In the genomic region with DNA sequence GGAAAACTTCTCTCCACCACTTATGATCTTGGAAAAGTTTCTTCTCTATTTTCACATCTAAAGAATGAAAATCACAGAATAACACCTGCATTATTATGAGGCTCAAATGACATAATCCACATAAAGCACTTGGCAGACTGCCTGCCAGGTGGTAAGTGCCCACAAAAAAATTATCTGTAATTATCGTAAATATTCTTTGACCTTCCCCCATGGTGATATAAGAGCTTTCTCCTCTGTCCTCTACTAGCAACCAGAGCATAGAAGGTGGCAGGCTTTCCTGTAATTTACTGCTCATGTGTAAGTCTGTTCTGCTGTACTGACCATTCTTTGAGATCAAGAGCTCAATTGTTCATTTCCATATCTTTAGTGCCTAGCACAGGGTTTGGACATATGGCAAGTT, we compare ENCODE assay signal across 8 cellular contexts. TPM values are rescaled to one million over a fixed set of nuclear protein-coding genes. Genes with fewer than 3 reads are reported as not detected.
DNase-seq lines count a peak whose midpoint lies in the region; ATAC-seq and TF ChIP-seq lines count a peak whose summit lies in the region.

No MANE protein-coding gene starts in this region.

- H3K27me3 ChIP-seq in CD8-positive, alpha-beta T cell (ENCODE audit: insufficient read depth, low read length) = no peaks in the 10 kb centered on the region
- no peaks in the 10 kb centered on the region for H3K27me3 ChIP-seq in esophagus muscularis mucosa
- no peaks in the 10 kb centered on the region for H3K27me3 ChIP-seq in tibial nerve
- no peaks in the 10 kb centered on the region; the same call in 1 of the 2 replicates for H3K27me3 ChIP-seq in HAP-1 (ENCODE audit: low read depth)

- no peak for TF ChIP-seq CTCF in CD8-positive, alpha-beta T cell (IDR thresholded peaks at IDR 0.05)
- no peak for TF ChIP-seq CTCF in esophagus muscularis mucosa (IDR thresholded peaks at IDR 0.05)
- TF ChIP-seq CTCF in tibial nerve (IDR thresholded peaks at IDR 0.05) = no peak

- peaks cover 15% of the 10 kb centered on the region for H3K4me1 Mint-ChIP-seq in CD8-positive, alpha-beta T cell (ENCODE audit: low read depth)

- H3K4me3 Mint-ChIP-seq in CD8-positive, alpha-beta T cell = peak overlapping the region; percentile 83

- no peak for TF ChIP-seq POLR2A in esophagus muscularis mucosa (IDR thresholded peaks at IDR 0.05; ENCODE audit: low read depth)
- no peak for TF ChIP-seq POLR2A in tibial nerve (IDR thresholded peaks at IDR 0.05)

- intact Hi-C loops in CD8-positive, alpha-beta T cell (cut with DNase I, micrococcal nuclease) = loop anchor here (1.0 to 5.0 kb wide), 5 partner anchors 56 to 598 kb away; a partner anchor contains a TSS
- intact Hi-C loops in esophagus muscularis mucosa (cut with DNase I) = no loop called here

- no peaks in the 10 kb centered on the region for H3K36me3 Mint-ChIP-seq in CD8-positive, alpha-beta T cell

- no peak for TF ChIP-seq EP300 in esophagus muscularis mucosa (IDR thresholded peaks at IDR 0.05)
- no peak for TF ChIP-seq EP300 in tibial nerve (IDR thresholded peaks at IDR 0.05)

- H3K27ac Mint-ChIP-seq in CD8-positive, alpha-beta T cell = peak overlapping the region; percentile 73

- H3K9me3 Mint-ChIP-seq in CD8-positive, alpha-beta T cell = no peaks in the 10 kb centered on the region

- POLR2A ChIA-PET in CD8-positive, alpha-beta T cell (lab: Charles Lee) = interaction anchor here (1.7 to 2.1 kb wide), 2 partner anchors 124 to 151 kb away, joined by 9 to 11 read pairs; a partner anchor contains a TSS

- no peaks in the 10 kb centered on the region for H3K36me3 ChIP-seq in CD8-positive, alpha-beta T cell (ENCODE audit: insufficient read depth, low read length)
- H3K36me3 ChIP-seq in esophagus muscularis mucosa (no peaks in the 10 kb centered on the region), tibial nerve (no peaks in the 10 kb centered on the region), HAP-1 (replicated peaks) (no peaks in the 10 kb centered on the region)

- no peak for DNase-seq in CD8-positive, alpha-beta T cell
- DNase-seq in NCI-H2171 (lab: John Stamatoyannopoulos, UW) = peak; percentile 92
- no peak for DNase-seq in esophagus muscularis mucosa (ENCODE audit: extremely low spot score)
- DNase-seq in tibial nerve (ENCODE audit: low spot score in 2 of 2) = no peak
- DNase-seq in stimulated activated CD4-positive, alpha-beta T cell treated with anti-CD3 and anti-CD28 coated beads, Interleukin-4, amount 100 ng/mL, for 4 hours = no peak
- DNase-seq in HAP-1 (ENCODE audit: low spot score in 2 of 2) = no peak
- no peak for DNase-seq in GF-D8 (lab: John Stamatoyannopoulos, UW)

- peak overlapping the region; percentile 54 for H3K4me3 ChIP-seq in CD8-positive, alpha-beta T cell (ENCODE audit: low read depth, low read length)
- H3K4me3 ChIP-seq in esophagus muscularis mucosa (peak overlapping the region in 2 of 4 donors; percentile 29 to 40), tibial nerve (no peak overlapping the region), HAP-1 (no peak overlapping the region)

- H3K9me3 ChIP-seq in CD8-positive, alpha-beta T cell (ENCODE audit: low read length) = no peaks in the 10 kb centered on the region
- H3K9me3 ChIP-seq in esophagus muscularis mucosa (no peaks in the 10 kb centered on the region), tibial nerve (no peaks in the 10 kb centered on the region), HAP-1 (no peaks in the 10 kb centered on the region)

- in situ Hi-C loops in HAP-1 (cut with MboI; ENCODE audit: low sequenced_read_pairs) = loop anchor here (10.0 kb wide), 1 partner anchor 338 kb away; a partner anchor contains a TSS

- WGBS in esophagus muscularis mucosa = 75% methylated on average over 1 of the region's 1 CpG
- WGBS in tibial nerve, 2 donors = 36 to 72% methylated on average over 1 of the region's 1 CpG

- H3K27ac ChIP-seq in CD8-positive, alpha-beta T cell (ENCODE audit: low read depth, low read length) = no peak overlapping the region
- H3K27ac ChIP-seq in esophagus muscularis mucosa (replicated peaks in 1 of 4) (peak overlapping the region; percentile 40 to 69 (median 52)), tibial nerve (peak overlapping the region in 3 of 4 donors; percentile 2 to 51 (median 6))

- H3K4me1 ChIP-seq in CD8-positive, alpha-beta T cell (ENCODE audit: insufficient read depth, low read length) = peaks cover 6% of the 10 kb centered on the region
- peaks cover 14 to 31% (median 28%) of the 10 kb centered on the region in 4 donors for H3K4me1 ChIP-seq in esophagus muscularis mucosa
- H3K4me1 ChIP-seq in tibial nerve = peaks cover 0 to 28% (median 4%) of the 10 kb centered on the region in 4 donors
- H3K4me1 ChIP-seq in HAP-1 = no peaks in the 10 kb centered on the region

- H3K27me3 Mint-ChIP-seq in CD8-positive, alpha-beta T cell (ENCODE audit: low read depth) = no peaks in the 10 kb centered on the region

- no peak for ATAC-seq in CD8-positive, alpha-beta T cell
- ATAC-seq in GM21619 (IDR thresholded peaks at IDR 0.05; ENCODE audit: unreplicated experiment) = peak; percentile 8

- CTCF ChIA-PET in CD8-positive, alpha-beta T cell (lab: Charles Lee) = interaction anchor here (0.6 to 15.1 kb wide), 30 partner anchors 9 to 284 kb away, joined by 3 to 211 read pairs (median 6); a partner anchor contains a TSS

RNA-seq across cellular contexts. Expression of a gene that starts 51.7 kb away (rescaled TPM):
- 10 to 100 TPM; 23.5 to 24.7 TPM for total RNA-seq in CD8-positive, alpha-beta T cell
- 10 to 100 TPM; 11.1 to 14.7 (median 13.4) TPM for total RNA-seq in esophagus muscularis mucosa
- 10 to 100 TPM; 13.3 to 18.4 (median 16.7) TPM for total RNA-seq in tibial nerve
